Comparison of ENCODE assay signal across 14 cellular contexts in genomic region chr16:11302977-11303376, GRCh38. TPM values are rescaled to one million over a fixed set of nuclear protein-coding genes. Genes with fewer than 3 reads are reported as not detected.
A peak's percentile ranks its signal among the peaks of the same experiment; 100 is the strongest.
DNase-seq lines count a peak whose midpoint lies in the region; ATAC-seq, FAIRE-seq and TF ChIP-seq lines count a peak whose summit lies in the region.
"Had no signal": no experiment of that assay in that cellular context is flagged by ENCODE, and none has a peak within 500 bp of the region (broad histone marks: within the 10 kb centered on the region; RNA-seq: fewer than 3 reads in every experiment).

No MANE protein-coding gene starts in this region.

- no peak for TF ChIP-seq CTCF in keratinocyte (optimal IDR thresholded peaks at IDR 0.05 in 1 of 3, IDR thresholded peaks at IDR 0.05 in 1 of 3, conservative IDR thresholded peaks at IDR 0.05 in 1 of 3; ENCODE audit: extremely low read depth in 1 of 3, insufficient read depth in 2 of 3, low read length in 3 of 3)

- H3K4me2 ChIP-seq in keratinocyte (ENCODE audit: control insufficient read depth, extremely low read depth, insufficient read depth, low read depth, low read length), result peak overlapping the region; percentile 55

- dilution Hi-C loops in keratinocyte (cut with MboI; ENCODE audit: extremely low pct_ligation_motif_present, low sequenced_read_pairs), result no loop called here

- H3K27ac ChIP-seq in keratinocyte (ENCODE audit: control insufficient read depth, insufficient read depth, low read length), result no peak overlapping the region
- H3K27ac ChIP-seq: esophagus squamous epithelium had no signal

- no peaks in the 10 kb centered on the region for H3K79me2 ChIP-seq in keratinocyte (ENCODE audit: control insufficient read depth, insufficient read depth, low read length)

- H3K9me1 ChIP-seq in keratinocyte (ENCODE audit: control insufficient read depth, extremely low read depth, insufficient read depth, low read length), result no peaks in the 10 kb centered on the region

- no peak overlapping the region for H3K9ac ChIP-seq in keratinocyte (ENCODE audit: control insufficient read depth, extremely low read depth, insufficient read depth, low read length)

- H4K20me1 ChIP-seq in keratinocyte (ENCODE audit: control insufficient read depth, extremely low read depth, insufficient read depth, low read length), result no peaks in the 10 kb centered on the region

- H3K27me3 ChIP-seq in keratinocyte (ENCODE audit: control insufficient read depth, extremely low read depth, insufficient read depth, low read length), result no peaks in the 10 kb centered on the region
- H3K27me3 ChIP-seq: esophagus squamous epithelium had no signal

- H2AFZ ChIP-seq in keratinocyte (ENCODE audit: control insufficient read depth, low read length), result no peak overlapping the region

- no peak overlapping the region for H3K4me3 ChIP-seq in keratinocyte (ENCODE audit: control insufficient read depth in 2 of 3, extremely low read depth in 1 of 3, insufficient read depth in 2 of 3, low read depth in 1 of 3, low read length in 3 of 3)
- H3K4me3 ChIP-seq: esophagus squamous epithelium, HAP-1 had no signal

- peaks cover 3% of the 10 kb centered on the region for H3K4me1 ChIP-seq in keratinocyte (ENCODE audit: control insufficient read depth, extremely low read depth, insufficient read depth, low read length)

- ATAC-seq in GM18502 (IDR thresholded peaks at IDR 0.05; ENCODE audit: poor library complexity, unreplicated experiment) (no peak), GM21423 (IDR thresholded peaks at IDR 0.05; ENCODE audit: unreplicated experiment) (no peak)
- ATAC-seq: left cardiac atrium; naive thymus-derived CD4-positive, alpha-beta T cell had no signal

- no peaks in the 10 kb centered on the region for H3K9me3 ChIP-seq in keratinocyte (ENCODE audit: control insufficient read depth, low read depth, low read length)
- H3K9me3 ChIP-seq: esophagus squamous epithelium, HAP-1 had no signal

- FAIRE-seq in keratinocyte (lab: Jason Lieb, UNC), result no peak

- H3K36me3 ChIP-seq in keratinocyte (ENCODE audit: control insufficient read depth in 2 of 2, extremely low read depth in 1 of 2, insufficient read depth in 2 of 2, low read length in 2 of 2), result no peaks in the 10 kb centered on the region
- H3K36me3 ChIP-seq: esophagus squamous epithelium, HAP-1 had no signal

- DNase-seq in COLO668 (lab: John Stamatoyannopoulos, UW; ENCODE audit: unreplicated experiment), result peak; percentile 68
- DNase-seq in HPDE6-E6E7 (ENCODE audit: extremely low spot score), result peak; percentile 27
- peak; percentile 66 for DNase-seq in NCI-H774 (lab: John Stamatoyannopoulos, UW)
- no peak for DNase-seq in keratinocyte (ENCODE audit: low read depth, low spot score)
- DNase-seq in NCI-H1694 treated with DMSO at 0.1 percent for 48 hours (lab: John Stamatoyannopoulos, UW), result no peak
- no peak for DNase-seq in activated CD4-positive, CD25-positive, alpha-beta regulatory T cell treated with anti-CD3 and anti-CD28 coated beads, Interleukin-2, amount 50 U/mL, for 72 hours
- DNase-seq: activated T-cell treated with anti-CD3 and anti-CD28 coated beads, Interleukin-2, amount 50 U/mL, for 1 hour; esophagus squamous epithelium; left cardiac atrium; naive thymus-derived CD4-positive, alpha-beta T cell; stimulated activated CD4-positive, alpha-beta T cell treated with anti-CD3 and anti-CD28 coated beads, Interleukin-2, amount 100 ng/mL, for 24 hours had no signal

RNA-seq across cellular contexts. Expression of gene PRM1, which starts 21.8 kb away (rescaled TPM):
- not detected in 3 replicates for polyA plus RNA-seq in keratinocyte
- polyA plus RNA-seq in keratinocyte (2011; ENCODE audit: low read depth), result not detected
- polyA plus RNA-seq in keratinocyte (2011; cell fraction: cytosol; rRNA removed), result not detected in 2 replicates
- not detected in 2 replicates for polyA plus RNA-seq in keratinocyte (2011; cell fraction: nucleus; rRNA removed)
- polyA plus RNA-seq in keratinocyte (2012; ENCODE audit: low replicate concordance), result not detected in 2 replicates
- polyA minus RNA-seq in keratinocyte, result not detected in 3 replicates
- not detected for polyA minus RNA-seq in keratinocyte (2011; cell fraction: cytosol; rRNA and poly(A)+ RNA removed)
- not detected in 2 replicates for polyA minus RNA-seq in keratinocyte (2011; cell fraction: nucleus; rRNA and poly(A)+ RNA removed)
- polyA plus RNA-seq: naive thymus-derived CD4-positive, alpha-beta T cell had no signal

RNA-seq across cellular contexts. Expression of gene PRM2, which starts 26.7 kb away (rescaled TPM):
- polyA plus RNA-seq in keratinocyte, result not detected in 3 replicates
- not detected for polyA plus RNA-seq in keratinocyte (2011; ENCODE audit: low read depth)
- polyA plus RNA-seq in keratinocyte (2011; cell fraction: cytosol; rRNA removed), result not detected in 2 replicates
- not detected in 2 replicates for polyA plus RNA-seq in keratinocyte (2011; cell fraction: nucleus; rRNA removed)
- polyA plus RNA-seq in keratinocyte (2012; ENCODE audit: low replicate concordance), result not detected in 2 replicates
- not detected in 3 replicates for polyA minus RNA-seq in keratinocyte
- polyA minus RNA-seq in keratinocyte (2011; cell fraction: cytosol; rRNA and poly(A)+ RNA removed), result not detected
- polyA minus RNA-seq in keratinocyte (2011; cell fraction: nucleus; rRNA and poly(A)+ RNA removed), result not detected in 2 replicates
- polyA plus RNA-seq: naive thymus-derived CD4-positive, alpha-beta T cell had no signal

RNA-seq across cellular contexts. Expression of gene PRM3, which starts 29.5 kb away (rescaled TPM):
- not detected in 3 replicates for polyA plus RNA-seq in keratinocyte
- not detected for polyA plus RNA-seq in keratinocyte (2011; ENCODE audit: low read depth)
- not detected in 2 replicates for polyA plus RNA-seq in keratinocyte (2011; cell fraction: cytosol; rRNA removed)
- not detected in 2 replicates for polyA plus RNA-seq in keratinocyte (2011; cell fraction: nucleus; rRNA removed)
- polyA plus RNA-seq in keratinocyte (2012; ENCODE audit: low replicate concordance), result not detected in 2 replicates
- not detected in 3 replicates for polyA minus RNA-seq in keratinocyte
- not detected for polyA minus RNA-seq in keratinocyte (2011; cell fraction: cytosol; rRNA and poly(A)+ RNA removed)
- not detected in 2 replicates for polyA minus RNA-seq in keratinocyte (2011; cell fraction: nucleus; rRNA and poly(A)+ RNA removed)
- polyA plus RNA-seq: naive thymus-derived CD4-positive, alpha-beta T cell had no signal

RNA-seq across cellular contexts. Expression of gene TNP2, which starts 33.9 kb away (rescaled TPM):
- not detected in 3 replicates for polyA plus RNA-seq in keratinocyte
- not detected for polyA plus RNA-seq in keratinocyte (2011; ENCODE audit: low read depth)
- not detected in 2 replicates for polyA plus RNA-seq in keratinocyte (2011; cell fraction: cytosol; rRNA removed)
- polyA plus RNA-seq in keratinocyte (2011; cell fraction: nucleus; rRNA removed), result not detected in 2 replicates
- not detected in 2 replicates for polyA plus RNA-seq in keratinocyte (2012; ENCODE audit: low replicate concordance)
- polyA minus RNA-seq in keratinocyte, result not detected in 3 replicates
- not detected for polyA minus RNA-seq in keratinocyte (2011; cell fraction: cytosol; rRNA and poly(A)+ RNA removed)
- not detected in 2 replicates for polyA minus RNA-seq in keratinocyte (2011; cell fraction: nucleus; rRNA and poly(A)+ RNA removed)
- polyA plus RNA-seq: naive thymus-derived CD4-positive, alpha-beta T cell had no signal

RNA-seq across cellular contexts. Expression of gene RMI2, which starts 42.3 kb away (rescaled TPM):
- 2.7 to 6.8 TPM (median 5.4 TPM) in 3 replicates for polyA plus RNA-seq in keratinocyte
- 6.4 TPM for polyA plus RNA-seq in keratinocyte (2011; ENCODE audit: low read depth)
- polyA plus RNA-seq in keratinocyte (2011; cell fraction: cytosol; rRNA removed), result 3.8 and 7.7 TPM in 2 replicates
- 3.1 and 3.7 TPM in 2 replicates for polyA plus RNA-seq in keratinocyte (2011; cell fraction: nucleus; rRNA removed)
- 4.5 and 9.0 TPM in 2 replicates for polyA plus RNA-seq in keratinocyte (2012; ENCODE audit: low replicate concordance)
- 2.5 to 4.4 TPM (median 4.3 TPM) in 3 replicates for polyA minus RNA-seq in keratinocyte
- 1.7 TPM for polyA minus RNA-seq in keratinocyte (2011; cell fraction: cytosol; rRNA and poly(A)+ RNA removed)
- polyA minus RNA-seq in keratinocyte (2011; cell fraction: nucleus; rRNA and poly(A)+ RNA removed), result 0.63 and 2.6 TPM in 2 replicates

Comparison
In these comparisons a context has a peak if more than half of its experiments do, and no peak if none do; other contexts are left out.
1. DNase-seq: peak in COLO668 (single experiment), HPDE6-E6E7 (single experiment) and NCI-H774 (single experiment); none in keratinocyte (single experiment), NCI-H1694 treated with DMSO at 0.1 percent for 48 hours (single experiment) and activated CD4-positive, CD25-positive, alpha-beta regulatory T cell treated with anti-CD3 and anti-CD28 coated beads, Interleukin-2, amount 50 U/mL, for 72 hours (single experiment).